1 cellular context compared by ENCODE assay signal in the genomic region with DNA sequence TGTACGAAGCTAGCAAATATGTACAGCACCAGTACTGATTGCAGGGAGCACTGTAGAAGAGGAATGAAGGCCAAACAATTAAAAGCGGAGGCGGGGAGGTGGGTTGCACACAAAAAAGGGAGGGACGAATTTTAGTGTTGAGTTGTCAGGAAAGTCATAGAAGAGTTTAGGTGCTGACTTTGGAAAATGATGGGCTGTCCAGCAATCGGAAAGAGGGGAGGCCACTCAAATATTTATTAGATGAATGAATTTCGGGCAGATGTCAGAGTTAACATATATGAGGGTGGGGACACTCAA.
TF ChIP-seq lines count a peak whose summit lies in the region.

No MANE protein-coding gene starts in this region.

TF ChIP-seq in WTC11, 78 proteins besides CTCF, POLR2A, EP300 and RAD21 (continued from another document):
- TF ChIP-seq, protein P1, sequence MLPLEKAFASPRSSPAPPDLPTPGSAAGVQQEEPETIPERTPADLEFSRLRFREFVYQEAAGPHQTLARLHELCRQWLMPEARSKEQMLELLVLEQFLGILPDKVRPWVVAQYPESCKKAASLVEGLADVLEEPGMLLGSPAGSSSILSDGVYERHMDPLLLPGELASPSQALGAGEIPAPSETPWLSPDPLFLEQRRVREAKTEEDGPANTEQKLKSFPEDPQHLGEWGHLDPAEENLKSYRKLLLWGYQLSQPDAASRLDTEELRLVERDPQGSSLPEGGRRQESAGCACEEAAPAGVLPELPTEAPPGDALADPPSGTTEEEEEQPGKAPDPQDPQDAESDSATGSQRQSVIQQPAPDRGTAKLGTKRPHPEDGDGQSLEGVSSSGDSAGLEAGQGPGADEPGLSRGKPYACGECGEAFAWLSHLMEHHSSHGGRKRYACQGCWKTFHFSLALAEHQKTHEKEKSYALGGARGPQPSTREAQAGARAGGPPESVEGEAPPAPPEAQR (CRISPR knock-in tag; IDR thresholded peaks at IDR 0.05) = no peak
